Comparison of ENCODE assay signal across 35 cellular contexts in the genomic region with DNA sequence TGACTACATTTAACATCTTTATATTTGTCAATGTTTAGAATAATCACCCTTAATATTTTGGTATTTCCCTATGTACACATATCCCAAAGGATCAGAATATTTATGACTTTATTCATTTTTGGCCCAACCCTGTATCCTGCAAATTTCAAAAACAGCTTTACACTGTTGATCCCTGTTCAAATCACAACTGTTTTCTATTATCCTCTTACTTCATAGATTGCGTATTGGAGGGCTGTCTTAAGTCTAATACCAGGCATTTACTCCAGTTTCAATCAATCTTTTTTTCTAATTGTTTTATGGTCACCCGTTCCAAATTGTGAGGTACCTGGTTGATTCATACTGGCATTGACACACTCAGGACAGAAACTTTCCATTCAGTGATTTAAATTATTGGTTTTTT.
"Had no signal": no experiment of that assay in that cellular context is flagged by ENCODE, and none has a peak within 500 bp of the region (broad histone marks: within the 10 kb centered on the region; RNA-seq: fewer than 3 reads in every experiment).

No MANE protein-coding gene starts in this region.

- H3K9me3 ChIP-seq: ascending aorta, Peyer's patch, SJSA1 had no signal

- H3K27me3 Mint-ChIP-seq: activated naive CD8-positive, alpha-beta T cell treated with anti-CD3 and anti-CD28 coated beads for 36 hours had no signal

- H3K27me3 ChIP-seq: ascending aorta, cardiac muscle cell, Peyer's patch, SJSA1 had no signal

- H3K4me1 ChIP-seq: Peyer's patch had no signal

- H3K9me3 Mint-ChIP-seq: activated B cell treated with CpG ODN at 0.5 μM for 24 hours; activated CD4-positive, alpha-beta memory T cell treated with anti-CD3 and anti-CD28 coated beads, Interleukin-2, amount 10 ng/mL, durations not matched to agents 7 days and 5 days; activated naive CD8-positive, alpha-beta T cell treated with anti-CD3 and anti-CD28 coated beads for 36 hours; activated T-cell treated with anti-CD3 and anti-CD28 coated beads, Interleukin-2, amount 50 U/mL, for 72 hours; activated T-helper 17 cell treated with anti-CD3 and anti-CD28 coated beads, Interleukin-2, amount 50 U/mL, for 72 hours; central memory CD8-positive, alpha-beta T cell had no signal

- H3K9ac ChIP-seq: KMS-11 had no signal

- H3K4me1 Mint-ChIP-seq: activated B cell treated with CpG ODN at 0.5 μM for 24 hours; activated CD4-positive, alpha-beta memory T cell treated with anti-CD3 and anti-CD28 coated beads, Interleukin-2, amount 10 ng/mL, durations not matched to agents 7 days and 5 days; activated naive CD8-positive, alpha-beta T cell treated with anti-CD3 and anti-CD28 coated beads for 36 hours; activated T-helper 17 cell treated with anti-CD3 and anti-CD28 coated beads, Interleukin-2, amount 50 U/mL, for 72 hours; central memory CD8-positive, alpha-beta T cell had no signal

- H3K4me3 Mint-ChIP-seq: activated B cell treated with CpG ODN at 0.5 μM for 24 hours; activated CD4-positive, alpha-beta memory T cell treated with anti-CD3 and anti-CD28 coated beads, Interleukin-2, amount 10 ng/mL, durations not matched to agents 7 days and 5 days; activated naive CD8-positive, alpha-beta T cell treated with anti-CD3 and anti-CD28 coated beads for 36 hours; activated T-cell treated with anti-CD3 and anti-CD28 coated beads, Interleukin-2, amount 50 U/mL, for 72 hours; activated T-helper 17 cell treated with anti-CD3 and anti-CD28 coated beads, Interleukin-2, amount 50 U/mL, for 72 hours; central memory CD8-positive, alpha-beta T cell had no signal

- DNase-seq: activated B cell treated with CpG ODN at 0.5 μM for 24 hours; activated CD4-positive, alpha-beta memory T cell treated with anti-CD3 and anti-CD28 coated beads, Interleukin-2, amount 10 ng/mL, durations not matched to agents 7 days and 5 days; activated CD4-positive, alpha-beta T cell treated with anti-CD3 and anti-CD28 coated beads for 1 hour; activated CD4-positive, alpha-beta T cell treated with anti-CD3 and anti-CD28 coated beads for 48 hours; activated effector memory CD4-positive, alpha-beta T cell treated with anti-CD3 and anti-CD28 coated beads, Interleukin-2, amount 50 U/mL, for 16 hours; activated naive CD4-positive, alpha-beta T cell; activated naive CD4-positive, alpha-beta T cell treated with anti-CD3 and anti-CD28 coated beads, Interleukin-2, amount 50 U/mL, for 16 hours; activated naive CD8-positive, alpha-beta T cell treated with anti-CD3 and anti-CD28 coated beads for 36 hours; activated T-cell treated with anti-CD3 and anti-CD28 coated beads, Interleukin-2, amount 50 U/mL, for 1 hour; activated T-cell treated with anti-CD3 and anti-CD28 coated beads, Interleukin-2, amount 50 U/mL, for 72 hours; amygdala; MM.1S; MV-4-11; NCI-H1092; NCI-H146; NCI-H187; NCI-H2029 treated with DMSO at 0.1 percent for 48 hours; NCI-H2107; NCI-H2171; NCI-H510A; NCI-H748 treated with DMSO at 0.1 percent for 48 hours; NK-92 treated with Interleukin-12 subunit alpha and Interleukin-12 subunit beta, amount 100 ng/mL, for 24 hours; PC-3; Peyer's patch; RPMI8226; SHP77 treated with DMSO at 0.1 percent for 48 hours; T-helper 1 cell; T-helper 2 cell; T-helper 9 cell had no signal

- H3K36me3 Mint-ChIP-seq: activated naive CD8-positive, alpha-beta T cell treated with anti-CD3 and anti-CD28 coated beads for 36 hours had no signal

- H3K27ac Mint-ChIP-seq: activated B cell treated with CpG ODN at 0.5 μM for 24 hours; activated CD4-positive, alpha-beta memory T cell treated with anti-CD3 and anti-CD28 coated beads, Interleukin-2, amount 10 ng/mL, durations not matched to agents 7 days and 5 days; activated naive CD8-positive, alpha-beta T cell treated with anti-CD3 and anti-CD28 coated beads for 36 hours; activated T-cell treated with anti-CD3 and anti-CD28 coated beads, Interleukin-2, amount 50 U/mL, for 72 hours; activated T-helper 17 cell treated with anti-CD3 and anti-CD28 coated beads, Interleukin-2, amount 50 U/mL, for 72 hours had no signal

- H3K36me3 ChIP-seq: ascending aorta, cardiac muscle cell, Peyer's patch, SJSA1 had no signal

- H3K4me3 ChIP-seq: ascending aorta, cardiac muscle cell, Peyer's patch, SJSA1 had no signal
